23 cellular contexts compared by ENCODE assay signal in genomic region chr20:4304601-4305000, GRCh38. TPM values are rescaled to one million over a fixed set of nuclear protein-coding genes. Genes with fewer than 3 reads are reported as not detected.
DNase-seq lines count a peak whose midpoint lies in the region; ATAC-seq and TF ChIP-seq lines count a peak whose summit lies in the region.
"Had no signal": no experiment of that assay in that cellular context is flagged by ENCODE, and none has a peak within 500 bp of the region (broad histone marks: within the 10 kb centered on the region; RNA-seq: fewer than 3 reads in every experiment).

No MANE protein-coding gene starts in this region.

- no peaks in the 10 kb centered on the region for H3K36me3 Mint-ChIP-seq in activated CD8-positive, alpha-beta memory T cell treated with anti-CD3 and anti-CD28 coated beads, Interleukin-2, amount 10 ng/mL, durations not matched to agents 7 days and 5 days
- H3K36me3 Mint-ChIP-seq in endodermal cell (ENCODE audit: low read depth) = no peaks in the 10 kb centered on the region
- H3K36me3 Mint-ChIP-seq: CD4-positive, alpha-beta memory T cell had no signal

- no peak for ATAC-seq in activated CD8-positive, alpha-beta memory T cell treated with anti-CD3 and anti-CD28 coated beads, Interleukin-2, amount 10 ng/mL, durations not matched to agents 7 days and 5 days
- ATAC-seq: A549, GM23338 had no signal

- no peak overlapping the region for H3K4me3 ChIP-seq in endodermal cell (ENCODE audit: low read length)
- H3K4me3 ChIP-seq: A549, GM23338, HAP-1 had no signal

- H3K4me1 Mint-ChIP-seq in activated CD8-positive, alpha-beta memory T cell treated with anti-CD3 and anti-CD28 coated beads, Interleukin-2, amount 10 ng/mL, durations not matched to agents 7 days and 5 days = no peaks in the 10 kb centered on the region
- H3K4me1 Mint-ChIP-seq in endodermal cell = no peaks in the 10 kb centered on the region
- H3K4me1 Mint-ChIP-seq: CD4-positive, alpha-beta memory T cell; GM23338 had no signal

- no peak overlapping the region for H3K4me3 Mint-ChIP-seq in activated CD8-positive, alpha-beta memory T cell treated with anti-CD3 and anti-CD28 coated beads, Interleukin-2, amount 10 ng/mL, durations not matched to agents 7 days and 5 days
- H3K4me3 Mint-ChIP-seq in endodermal cell = no peak overlapping the region
- H3K4me3 Mint-ChIP-seq: CD4-positive, alpha-beta memory T cell; GM23338; HFFc6 had no signal

- no peaks in the 10 kb centered on the region for H3K4me1 ChIP-seq in endodermal cell (ENCODE audit: control insufficient read depth, insufficient read depth, low read length)
- H3K4me1 ChIP-seq: HAP-1 had no signal

- no peak overlapping the region for H3K27ac ChIP-seq in endodermal cell (ENCODE audit: low read depth, low read length)
- H3K27ac ChIP-seq: 22Rv1, A549 had no signal

- no peak for TF ChIP-seq CTCF in endodermal cell (conservative IDR thresholded peaks at IDR 0.05)

- WGBS in endodermal cell (ENCODE audit: insufficient coverage in 1 of 2, insufficient read length in 1 of 2), 2 experiments = 91 to 98% methylated on average over 5 of the region's 5 CpGs

- no peaks in the 10 kb centered on the region for H3K9me3 ChIP-seq in endodermal cell (ENCODE audit: control insufficient read depth, low read length)
- H3K9me3 ChIP-seq: A549, HAP-1 had no signal

- no peak overlapping the region for H3K9ac ChIP-seq in endodermal cell (ENCODE audit: extremely low read depth, low read length, poor library complexity, severe bottlenecking)

- peaks cover 4% of the 10 kb centered on the region for H3K27me3 Mint-ChIP-seq in activated CD8-positive, alpha-beta memory T cell treated with anti-CD3 and anti-CD28 coated beads, Interleukin-2, amount 10 ng/mL, durations not matched to agents 7 days and 5 days
- H3K27me3 Mint-ChIP-seq in endodermal cell (ENCODE audit: insufficient read depth) = peaks cover 4% of the 10 kb centered on the region

- H3K36me3 ChIP-seq in endodermal cell (ENCODE audit: control insufficient read depth, insufficient read depth, low read length) = no peaks in the 10 kb centered on the region
- H3K36me3 ChIP-seq: HAP-1 had no signal

- H3K9me3 Mint-ChIP-seq in activated CD8-positive, alpha-beta memory T cell treated with anti-CD3 and anti-CD28 coated beads, Interleukin-2, amount 10 ng/mL, durations not matched to agents 7 days and 5 days (ENCODE audit: low read depth) = no peaks in the 10 kb centered on the region
- H3K9me3 Mint-ChIP-seq in endodermal cell = no peaks in the 10 kb centered on the region
- H3K9me3 Mint-ChIP-seq: GM23338 had no signal

- no peak overlapping the region for H3K27ac Mint-ChIP-seq in activated CD8-positive, alpha-beta memory T cell treated with anti-CD3 and anti-CD28 coated beads, Interleukin-2, amount 10 ng/mL, durations not matched to agents 7 days and 5 days
- H3K27ac Mint-ChIP-seq in endodermal cell = no peak overlapping the region
- H3K27ac Mint-ChIP-seq: CD4-positive, alpha-beta memory T cell; GM23338; HFFc6 had no signal

- DNase-seq in activated CD8-positive, alpha-beta memory T cell treated with anti-CD3 and anti-CD28 coated beads, Interleukin-2, amount 10 ng/mL, durations not matched to agents 7 days and 5 days = peak; percentile 27
- DNase-seq in activated CD8-positive, alpha-beta memory T cell treated with anti-CD3 and anti-CD28 coated beads, Interleukin-2, amount 50 U/mL, for 48 hours = no peak
- DNase-seq in endodermal cell (peak; percentile 7), inferior parietal cortex (ENCODE audit: extremely low spot score) (peak; percentile 3), posterior cingulate gyrus (peak in 7 of 10 donors; percentile 11 to 89 (median 47)), GOT3 (lab: John Stamatoyannopoulos, UW) (no peak), iPS-NIHi7 (ENCODE audit: extremely low spot score) (no peak), NCI-H526 treated with DMSO at 0.1 percent for 48 hours (lab: John Stamatoyannopoulos, UW) (no peak)
- DNase-seq: ACHN; AML-193; Calu3; CD4-positive, alpha-beta memory T cell; COR-L47; DMS53; DMS79 treated with DMSO at 0.1 percent for 48 hours; GF-D8; HFFc6 had no signal

- intact Hi-C loops in posterior cingulate gyrus (cut with DNase I) = no loop called here

- CTCF ChIA-PET in activated CD8-positive, alpha-beta memory T cell treated with anti-CD3 and anti-CD28 coated beads, Interleukin-2, amount 10 ng/mL, durations not matched to agents 7 days and 5 days (lab: Charles Lee) = no interaction called here

- no peaks in the 10 kb centered on the region for H3K27me3 ChIP-seq in endodermal cell (ENCODE audit: control insufficient read depth, insufficient read depth, low read length, poor library complexity, severe bottlenecking)

RNA-seq across cellular contexts. Expression of gene ADRA1D, which starts 55.5 kb away (rescaled TPM):
- not detected for total RNA-seq in activated CD8-positive, alpha-beta memory T cell treated with anti-CD3 and anti-CD28 coated beads, Interleukin-2, amount 10 ng/mL, durations not matched to agents 7 days and 5 days
- total RNA-seq in endodermal cell = not detected
- polyA plus RNA-seq in endodermal cell (2013, experiment 1 of 2) = 0.28 TPM
- 0.08 TPM for polyA plus RNA-seq in endodermal cell (2013, experiment 2 of 2)
- total RNA-seq: Calu3; CD4-positive, alpha-beta memory T cell; Daoy; G401 had no signal
- polyA plus RNA-seq: CD4-positive, alpha-beta memory T cell; GM23338 had no signal

Comparison
In these comparisons a context has a peak if more than half of its experiments do, and no peak if none do; other contexts are left out.
1. DNase-seq: peak in activated CD8-positive, alpha-beta memory T cell treated with anti-CD3 and anti-CD28 coated beads, Interleukin-2, amount 10 ng/mL, durations not matched to agents 7 days and 5 days (single experiment), endodermal cell (single experiment), inferior parietal cortex (single experiment) and posterior cingulate gyrus (7 of 10); none in activated CD8-positive, alpha-beta memory T cell treated with anti-CD3 and anti-CD28 coated beads, Interleukin-2, amount 50 U/mL, for 48 hours (single experiment), GOT3 (single experiment), iPS-NIHi7 (single experiment) and NCI-H526 treated with DMSO at 0.1 percent for 48 hours (single experiment).